Comparison of ENCODE assay signal across 14 cellular contexts in the genomic region with DNA sequence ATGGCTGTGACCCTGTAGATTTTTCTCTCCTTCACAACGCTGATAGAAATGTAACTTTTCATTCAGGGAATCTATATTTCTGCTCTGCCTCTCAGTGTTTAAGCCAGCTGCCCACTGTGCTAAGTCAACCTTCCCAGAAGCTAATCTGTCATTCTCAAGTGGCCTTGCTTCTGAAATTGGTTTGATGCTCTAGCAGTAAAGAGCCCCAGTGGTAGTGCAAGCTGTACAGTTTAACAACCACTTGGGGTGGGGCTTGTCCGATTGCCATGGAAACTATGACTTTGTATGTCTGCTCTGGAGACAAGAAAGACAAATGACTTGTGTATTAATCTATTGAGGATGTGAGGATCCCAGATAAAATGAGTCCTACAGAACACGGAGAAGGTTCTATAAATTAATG.
DNase-seq lines count a peak whose midpoint lies in the region; ATAC-seq and TF ChIP-seq lines count a peak whose summit lies in the region.
"Had no signal": no experiment of that assay in that cellular context is flagged by ENCODE, and none has a peak within 500 bp of the region (broad histone marks: within the 10 kb centered on the region; RNA-seq: fewer than 3 reads in every experiment).

No MANE protein-coding gene starts in this region.

- H3K4ac ChIP-seq in mesenchymal stem cell (ENCODE audit: low read depth in 1 of 2, low read length in 2 of 2), result no peak overlapping the region

- H3K27me3 ChIP-seq in HUES48 (ENCODE audit: control insufficient read depth, insufficient read depth, low read length) (no peaks in the 10 kb centered on the region), mesenchymal stem cell (ENCODE audit: control insufficient read depth in 1 of 2, insufficient read depth in 1 of 2, low read length in 2 of 2) (no peaks in the 10 kb centered on the region)
- H3K27me3 ChIP-seq: heart right ventricle, ovary, sigmoid colon had no signal

- H3K4me2 ChIP-seq in mesenchymal stem cell (ENCODE audit: low read length, poor library complexity, severe bottlenecking), result no peak overlapping the region
- H3K4me2 ChIP-seq: PC-9 had no signal

- H4K91ac ChIP-seq in mesenchymal stem cell (ENCODE audit: low read length), result no peak overlapping the region

- no peak overlapping the region for H3K18ac ChIP-seq in mesenchymal stem cell (ENCODE audit: low read depth in 1 of 2, low read length in 2 of 2)

- WGBS in mesenchymal stem cell, result 86% methylated on average over 3 of the region's 3 CpGs

- DNase-seq in NCI-H187 (lab: John Stamatoyannopoulos, UW) (peak; percentile 32 to 79), NCI-H524 treated with DMSO at 0.1 percent for 48 hours (lab: John Stamatoyannopoulos, UW) (peak; percentile 75), mesenchymal stem cell (peak; percentile 33), mucosa of descending colon (no peak), RKO (ENCODE audit: low spot score) (no peak), posterior vena cava (ENCODE audit: low spot score) (no peak)
- DNase-seq: activated CD8-positive, alpha-beta memory T cell treated with anti-CD3 and anti-CD28 coated beads, Interleukin-2, amount 10 ng/mL, durations not matched to agents 7 days and 5 days; cortex of kidney; heart right ventricle; ovary; PC-9; sigmoid colon; stimulated activated naive B cell treated with anti-CD40 and anti-IgM and Interleukin-4, amounts not matched to agents 10 μg/mL and 1 μg/mL and 100 μg/mL, for 72 hours had no signal

- H3K27ac ChIP-seq in HUES48 (ENCODE audit: low read depth, low read length) (no peak overlapping the region), mesenchymal stem cell (ENCODE audit: low read length, poor library complexity, severe bottlenecking) (no peak overlapping the region)
- H3K27ac ChIP-seq: heart right ventricle, ovary, PC-9, sigmoid colon had no signal

- H4K8ac ChIP-seq in mesenchymal stem cell (ENCODE audit: low read length), result no peak overlapping the region

- no peak for ATAC-seq in mucosa of descending colon
- ATAC-seq: activated CD8-positive, alpha-beta memory T cell treated with anti-CD3 and anti-CD28 coated beads, Interleukin-2, amount 10 ng/mL, durations not matched to agents 7 days and 5 days; heart right ventricle had no signal

- H3K9me3 ChIP-seq in HUES48 (ENCODE audit: control insufficient read depth, insufficient read depth, low read length), result no peaks in the 10 kb centered on the region
- no peaks in the 10 kb centered on the region for H3K9me3 ChIP-seq in mesenchymal stem cell (ENCODE audit: control insufficient read depth, low read length)
- H3K9me3 ChIP-seq in mucosa of descending colon, result no peaks in the 10 kb centered on the region
- H3K9me3 ChIP-seq: heart right ventricle, ovary, sigmoid colon had no signal

- no peak overlapping the region for H3K9ac ChIP-seq in HUES48 (ENCODE audit: low read depth, low read length)
- no peak overlapping the region for H3K9ac ChIP-seq in mesenchymal stem cell (ENCODE audit: low read length)

- no peak overlapping the region for H2BK5ac ChIP-seq in mesenchymal stem cell (ENCODE audit: low read depth, low read length, poor library complexity, severe bottlenecking)

- H3K79me1 ChIP-seq in mesenchymal stem cell (replicated peaks; ENCODE audit: low read length, poor library complexity, severe bottlenecking), result no peaks in the 10 kb centered on the region

- H2AK5ac ChIP-seq in mesenchymal stem cell (ENCODE audit: low read length, severe bottlenecking), result no peak overlapping the region

- H2BK120ac ChIP-seq in mesenchymal stem cell (ENCODE audit: low read depth, low read length), result no peak overlapping the region

- no peak overlapping the region for H3K23ac ChIP-seq in mesenchymal stem cell (ENCODE audit: low read length in 2 of 2)

- peak overlapping the region; percentile 30; the same call in 1 of the 2 replicates for H3K4me3 ChIP-seq in HUES48 (ENCODE audit: low read depth, low read length)
- H3K4me3 ChIP-seq in mesenchymal stem cell (ENCODE audit: insufficient read depth in 1 of 2, low read depth in 1 of 2, low read length in 2 of 2), result no peak overlapping the region
- H3K4me3 ChIP-seq in mucosa of descending colon, result no peak overlapping the region
- H3K4me3 ChIP-seq: heart right ventricle, ovary, PC-9, sigmoid colon had no signal

- TF ChIP-seq CTCF in mucosa of descending colon (IDR thresholded peaks at IDR 0.05), result no peak

- H3K4me1 ChIP-seq in HUES48 (ENCODE audit: control insufficient read depth, insufficient read depth, low read length), result peaks cover 47% of the 10 kb centered on the region
- H3K4me1 ChIP-seq in mesenchymal stem cell (ENCODE audit: control insufficient read depth, insufficient read depth, low read depth, low read length), result no peaks in the 10 kb centered on the region
- no peaks in the 10 kb centered on the region for H3K4me1 ChIP-seq in mucosa of descending colon (ENCODE audit: low read depth)
- H3K4me1 ChIP-seq: heart right ventricle, sigmoid colon had no signal

- no peak overlapping the region for H2BK12ac ChIP-seq in mesenchymal stem cell (ENCODE audit: low read length in 2 of 2)

- intact Hi-C loops in mucosa of descending colon (cut with DNase I, micrococcal nuclease), result no loop called here
- intact Hi-C loops in posterior vena cava (cut with DNase I), result no loop called here

- H2AFZ ChIP-seq in mesenchymal stem cell (ENCODE audit: low read depth, low read length), result no peak overlapping the region
- H2AFZ ChIP-seq: PC-9 had no signal

- H3K14ac ChIP-seq in mesenchymal stem cell (ENCODE audit: low read length in 2 of 2), result no peak overlapping the region

- no peak overlapping the region for H2BK15ac ChIP-seq in mesenchymal stem cell (ENCODE audit: low read depth, poor library complexity, severe bottlenecking)

- no peaks in the 10 kb centered on the region for H3K36me3 ChIP-seq in HUES48 (ENCODE audit: control insufficient read depth, insufficient read depth, low read length)
- H3K36me3 ChIP-seq in mesenchymal stem cell (ENCODE audit: control insufficient read depth in 1 of 2, insufficient read depth in 2 of 2, low read depth in 1 of 2, low read length in 2 of 2), result no peaks in the 10 kb centered on the region
- no peaks in the 10 kb centered on the region for H3K36me3 ChIP-seq in mucosa of descending colon (ENCODE audit: low read depth)
- H3K36me3 ChIP-seq: heart right ventricle, ovary, sigmoid colon had no signal

Comparison
In these comparisons a context has a peak if more than half of its experiments do, and no peak if none do; other contexts are left out.
1. DNase-seq: peak in NCI-H187 (2 of 2), NCI-H524 treated with DMSO at 0.1 percent for 48 hours (single experiment) and mesenchymal stem cell (single experiment); none in mucosa of descending colon (0 of 3), RKO (single experiment) and posterior vena cava (single experiment).